Comparison of ENCODE assay signal across 8 cellular contexts in genomic region chr6:56637640-56638039, GRCh38. TPM values are rescaled to one million over a fixed set of nuclear protein-coding genes. Genes with fewer than 3 reads are reported as not detected.
DNase-seq lines count a peak whose midpoint lies in the region; ATAC-seq and TF ChIP-seq lines count a peak whose summit lies in the region.

No MANE protein-coding gene starts in this region.

- CTCF ChIA-PET in PC-9 (lab: Charles Lee): interaction anchor here (1.3 to 2.0 kb wide), 2 partner anchors 55 to 120 kb away, joined by 6 to 7 read pairs; no protein-coding TSS in a partner anchor

- H2AFZ ChIP-seq in PC-9: no peak overlapping the region

- intact Hi-C loops in PC-9 (cut with micrococcal nuclease; ENCODE audit: unreplicated experiment): loop anchor here (2.0 to 10.0 kb wide), 4 partner anchors 55 to 677 kb away; partner anchors contain the start of gene PRIM2

- peaks cover 12% of the 10 kb centered on the region for H3K36me3 Mint-ChIP-seq in neural crest cell (ENCODE audit: low read depth)

- no peak overlapping the region for H3K4me3 Mint-ChIP-seq in neural crest cell

- no peak overlapping the region for H3K27ac Mint-ChIP-seq in neural crest cell (ENCODE audit: unreplicated experiment)

- POLR2A ChIA-PET in PC-9 (lab: Charles Lee; ENCODE audit: unreplicated experiment): interaction anchor here (0.7 kb wide), 1 partner anchor 53 kb away, joined by 3 read pairs; no protein-coding TSS in a partner anchor

- no peaks in the 10 kb centered on the region for H3K9me3 Mint-ChIP-seq in neural crest cell

- H3F3A ChIP-seq in PC-9 (ENCODE audit: insufficient read depth, low read depth): peaks cover 10% of the 10 kb centered on the region

- no peak overlapping the region for H3K4me3 ChIP-seq in PC-9

- no peaks in the 10 kb centered on the region for H4K20me1 ChIP-seq in PC-9 (ENCODE audit: insufficient read depth)

- no peaks in the 10 kb centered on the region for H3K9me2 ChIP-seq in PC-9 (ENCODE audit: insufficient read depth)

- TF ChIP-seq CTCF in C4-2B (conservative IDR thresholded peaks at IDR 0.05) (peak; percentile 83), PC-9 (conservative IDR thresholded peaks at IDR 0.05) (peak; percentile 79), neural crest cell (conservative IDR thresholded peaks at IDR 0.05) (peak; percentile 82)

- H3K27me3 Mint-ChIP-seq in neural crest cell (ENCODE audit: low read depth): no peaks in the 10 kb centered on the region

- no peaks in the 10 kb centered on the region for H3K9me3 ChIP-seq in PC-9 (ENCODE audit: insufficient read depth, low read depth)

- peaks cover 2% of the 10 kb centered on the region; the same call in 1 of the 2 replicates for H3K4me1 ChIP-seq in PC-9 (replicated peaks; ENCODE audit: insufficient read depth)

- no peaks in the 10 kb centered on the region for H3K4me1 Mint-ChIP-seq in neural crest cell

- DNase-seq in HS-27A (ENCODE audit: low read depth): peak; percentile 33
- peak in 1 of 2 experiments; percentile 44 for DNase-seq in PC-9
- no peak for DNase-seq in epithelial cell of prostate (ENCODE audit: low read depth, low spot score)
- DNase-seq in neural crest cell (ENCODE audit: low read depth, low spot score): no peak
- no peak for DNase-seq in GOT3 (lab: John Stamatoyannopoulos, UW)
- DNase-seq in stimulated activated CD8-positive, alpha-beta memory T cell treated with anti-CD3 and anti-CD28 coated beads, Interleukin-4, amount 100 ng/mL, for 48 hours: no peak

- H3K27ac ChIP-seq in C4-2B (no peak overlapping the region), PC-9 (no peak overlapping the region), epithelial cell of prostate (peak overlapping the region; percentile 87)

- no peak for ATAC-seq in HG03280 (IDR thresholded peaks at IDR 0.05; ENCODE audit: unreplicated experiment)

- no peak overlapping the region for H3K4me2 ChIP-seq in PC-9

- H3K79me2 ChIP-seq in PC-9 (ENCODE audit: low read depth): no peaks in the 10 kb centered on the region

- peaks cover 46% of the 10 kb centered on the region for H3K36me3 ChIP-seq in PC-9 (ENCODE audit: low read depth)

- BruUV-seq in PC-9 (replicated peaks; lab: Mats Ljungman, UMichigan): no TSS peak

- no peaks in the 10 kb centered on the region for H3K27me3 ChIP-seq in PC-9 (ENCODE audit: insufficient read depth, low read depth)

RNA-seq across cellular contexts. Expression of gene DST, which starts 5.0 kb away (rescaled TPM):
- total RNA-seq in PC-9 (2021): 217 and 237 TPM in 2 replicates
- 117 and 124 TPM in 2 replicates for total RNA-seq in neural crest cell
